13 cellular contexts compared by ENCODE assay signal in genomic region chr7:44264221-44264956, GRCh38.
DNase-seq lines count a peak whose midpoint lies in the region; ATAC-seq, FAIRE-seq and TF ChIP-seq lines count a peak whose summit lies in the region.
"Had no signal": no experiment of that assay in that cellular context is flagged by ENCODE, and none has a peak within 500 bp of the region (broad histone marks: within the 10 kb centered on the region; RNA-seq: fewer than 3 reads in every experiment).

No MANE protein-coding gene starts in this region.

- ATAC-seq in Right ventricle myocardium superior (ENCODE audit: poor library complexity): peak; percentile 47
- no peak for ATAC-seq in HG03039 (IDR thresholded peaks at IDR 0.05; ENCODE audit: unreplicated experiment)
- no peak for ATAC-seq in GM19455 (IDR thresholded peaks at IDR 0.05; ENCODE audit: unreplicated experiment)
- ATAC-seq in GM18519 (IDR thresholded peaks at IDR 0.05; ENCODE audit: low FRiP score, unreplicated experiment): no peak
- ATAC-seq: activated CD4-positive, alpha-beta T cell treated with anti-CD3 and anti-CD28 coated beads for 36 hours had no signal

- no peak for DNase-seq in Right ventricle myocardium superior
- DNase-seq in cardiac septum (ENCODE audit: low spot score): no peak
- peak; percentile 99 for DNase-seq in NCI-H2171 treated with DMSO at 0.1 percent for 48 hours (lab: John Stamatoyannopoulos, UW)
- DNase-seq in bronchial epithelial cell (ENCODE audit: low read depth): peak; percentile 91
- peak; percentile 71 for DNase-seq in urothelium cell line (ENCODE audit: low spot score)
- DNase-seq: activated CD4-positive, alpha-beta T cell treated with anti-CD3 and anti-CD28 coated beads for 36 hours; activated naive CD8-positive, alpha-beta T cell treated with anti-CD3 and anti-CD28 coated beads, Interleukin-2, amount 10 ng/mL, durations not matched to agents 7 days and 5 days; endodermal cell; naive B cell; stimulated activated naive CD4-positive, alpha-beta T cell had no signal

- intact Hi-C loops in Right ventricle myocardium superior (cut with DNase I) (no loop called here), cardiac septum (cut with DNase I) (no loop called here)

- H3K4me3 ChIP-seq in bronchial epithelial cell (ENCODE audit: low read depth, low read length): no peak overlapping the region

- no peaks in the 10 kb centered on the region for H3K36me3 ChIP-seq in bronchial epithelial cell (ENCODE audit: control insufficient read depth, insufficient read depth, low read length)

- peak; percentile 2 for TF ChIP-seq CTCF in bronchial epithelial cell (IDR thresholded peaks at IDR 0.05; ENCODE audit: insufficient read depth, low read length, severe bottlenecking)

- FAIRE-seq in bronchial epithelial cell (lab: Jason Lieb, UNC): peak; percentile 91
- peak; percentile 83 for FAIRE-seq in urothelium cell line (lab: Jason Lieb, UNC)

- peaks cover 19% of the 10 kb centered on the region for H3K27me3 ChIP-seq in bronchial epithelial cell (ENCODE audit: control insufficient read depth, insufficient read depth, low read length)

Comparison
In these comparisons a context has a peak if more than half of its experiments do, and no peak if none do; other contexts are left out.
1. DNase-seq: peak in NCI-H2171 treated with DMSO at 0.1 percent for 48 hours (single experiment), bronchial epithelial cell (single experiment) and urothelium cell line (single experiment); none in Right ventricle myocardium superior (single experiment) and cardiac septum (single experiment).